In the genomic region with DNA sequence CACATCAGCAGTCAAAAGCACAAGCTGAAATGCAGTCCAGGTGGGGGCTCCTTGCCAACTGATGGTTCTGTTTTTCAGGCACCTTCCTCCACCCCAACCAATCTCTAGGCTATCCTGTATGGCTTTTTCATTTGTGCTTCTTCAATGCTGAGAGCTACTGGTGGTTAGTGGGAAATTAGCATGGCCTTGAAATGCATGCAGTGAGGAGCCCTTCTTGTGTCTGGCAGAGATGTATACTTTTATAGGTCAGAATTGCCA, we compare ENCODE assay signal across 12 cellular contexts.
"Had no signal": no experiment of that assay in that cellular context is flagged by ENCODE, and none has a peak within 500 bp of the region (broad histone marks: within the 10 kb centered on the region; RNA-seq: fewer than 3 reads in every experiment).

No MANE protein-coding gene starts in this region.

- DNase-seq: cortex of kidney; effector CD8-positive, alpha-beta T cell; mammary epithelial cell; mucosa of descending colon; naive thymus-derived CD8-positive, alpha-beta T cell; posterior cingulate gyrus; small intestine; stimulated activated CD4-positive, alpha-beta T cell treated with anti-CD3 and anti-CD28 coated beads, Interleukin-12 subunit alpha, Interleukin-12 subunit beta, amount 100 ng/mL, for 4 hours; stimulated activated naive CD4-positive, alpha-beta T cell; stomach; transverse colon had no signal

- ATAC-seq: left lobe of liver; mucosa of descending colon; naive thymus-derived CD8-positive, alpha-beta T cell had no signal
